ENCODE assay signal across 8 cellular contexts in genomic region chr10:73076361-73077183, GRCh38. TPM values are rescaled to one million over a fixed set of nuclear protein-coding genes. Genes with fewer than 3 reads are reported as not detected.
DNase-seq lines count a peak whose midpoint lies in the region; TF ChIP-seq lines count a peak whose summit lies in the region.

No MANE protein-coding gene starts in this region.

- H3K9me3 ChIP-seq in MG63: no peaks in the 10 kb centered on the region

- WGBS in urinary bladder: 16% methylated on average over 6 of the region's 6 CpGs

- peak; percentile 92 for DNase-seq in AG10803 (ENCODE audit: low read depth)
- peak; percentile 58 for DNase-seq in MG63
- DNase-seq in caudate nucleus (lab: John Stamatoyannopoulos, UW): peak in 22 of 61 donors; percentile 1 to 83 (median 11)
- DNase-seq in medulla oblongata (ENCODE audit: extremely low spot score): peak; percentile 97
- DNase-seq in stimulated activated CD4-positive, alpha-beta T cell treated with anti-CD3 and anti-CD28 coated beads, Interleukin-2, amount 100 ng/mL, for 48 hours: no peak
- DNase-seq in NCI-H748 treated with DMSO at 0.1 percent for 48 hours (lab: John Stamatoyannopoulos, UW): no peak
- no peak for DNase-seq in NCI-H146 treated with DMSO at 0.1 percent for 48 hours (lab: John Stamatoyannopoulos, UW; ENCODE audit: unreplicated experiment)

- H3K27ac ChIP-seq in caudate nucleus (ENCODE audit: low read depth, low read length) (peak overlapping the region; percentile 97), urinary bladder (ENCODE audit: low read depth) (peak overlapping the region; percentile 50)

- no peak for TF ChIP-seq CTCF in AG10803 (conservative IDR thresholded peaks at IDR 0.05; ENCODE audit: low read length)

- peak overlapping the region; percentile 32 for H3K4me3 ChIP-seq in AG10803 (ENCODE audit: low read length)
- H3K4me3 ChIP-seq in MG63: no peak overlapping the region
- no peak overlapping the region for H3K4me3 ChIP-seq in urinary bladder (ENCODE audit: low read depth, low read length)

- H3K36me3 ChIP-seq in MG63: peaks cover 22% of the 10 kb centered on the region
- H3K36me3 ChIP-seq in urinary bladder (ENCODE audit: insufficient read depth): peaks cover 3% of the 10 kb centered on the region

- no peaks in the 10 kb centered on the region for H3K4me1 ChIP-seq in urinary bladder (ENCODE audit: insufficient read depth)

- H3K27me3 ChIP-seq in MG63: no peaks in the 10 kb centered on the region

RNA-seq across cellular contexts. Expression of gene P4HA1, which starts 20.1 kb away (rescaled TPM):
- total RNA-seq in MG63 (2014; rRNA removed; shearing (Covaris generic); ENCODE audit: low replicate concordance): 65.9 and 77.0 TPM in 2 replicates
- total RNA-seq in urinary bladder: 143 TPM
- polyA plus RNA-seq in urinary bladder: 21.5 TPM

RNA-seq across cellular contexts. Expression of gene NUDT13, which starts 33.7 kb away (rescaled TPM):
- not detected in 2 replicates for total RNA-seq in MG63 (2014; rRNA removed; shearing (Covaris generic); ENCODE audit: low replicate concordance)
- 1.3 TPM for total RNA-seq in urinary bladder
- 2.1 TPM for polyA plus RNA-seq in urinary bladder

Comparison
In these comparisons a context has a peak if more than half of its experiments do, and no peak if none do; other contexts are left out.
1. DNase-seq: peak in AG10803 (single experiment), MG63 (single experiment) and medulla oblongata (single experiment); none in stimulated activated CD4-positive, alpha-beta T cell treated with anti-CD3 and anti-CD28 coated beads, Interleukin-2, amount 100 ng/mL, for 48 hours (0 of 2), NCI-H748 treated with DMSO at 0.1 percent for 48 hours (single experiment) and NCI-H146 treated with DMSO at 0.1 percent for 48 hours (single experiment).